ENCODE assay signal across 1 cellular context in the genomic region with DNA sequence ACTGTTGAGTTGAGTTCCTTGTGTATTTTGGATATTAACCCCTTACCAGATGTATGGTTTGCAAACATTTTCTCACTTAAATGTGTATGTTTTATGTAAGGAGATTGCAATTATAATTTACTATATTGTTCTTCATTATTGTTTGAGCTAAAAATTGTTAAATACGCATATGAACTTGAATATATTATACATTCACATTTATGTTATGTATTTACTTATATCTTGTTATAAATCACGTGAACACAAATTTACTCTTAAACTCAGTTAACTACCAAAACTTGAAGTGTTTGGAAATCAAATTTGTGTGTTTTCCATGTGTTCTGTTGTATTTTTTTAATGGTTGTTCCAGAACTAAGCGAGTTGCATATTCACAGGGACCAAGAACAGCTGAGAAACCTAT.
TF ChIP-seq lines count a peak whose summit lies in the region.

No MANE protein-coding gene starts in this region.

TF ChIP-seq in K562, 482 proteins besides CTCF, POLR2A, EP300 and RAD21 (continued from another document and continues in another):
- TF ChIP-seq, protein P1, sequence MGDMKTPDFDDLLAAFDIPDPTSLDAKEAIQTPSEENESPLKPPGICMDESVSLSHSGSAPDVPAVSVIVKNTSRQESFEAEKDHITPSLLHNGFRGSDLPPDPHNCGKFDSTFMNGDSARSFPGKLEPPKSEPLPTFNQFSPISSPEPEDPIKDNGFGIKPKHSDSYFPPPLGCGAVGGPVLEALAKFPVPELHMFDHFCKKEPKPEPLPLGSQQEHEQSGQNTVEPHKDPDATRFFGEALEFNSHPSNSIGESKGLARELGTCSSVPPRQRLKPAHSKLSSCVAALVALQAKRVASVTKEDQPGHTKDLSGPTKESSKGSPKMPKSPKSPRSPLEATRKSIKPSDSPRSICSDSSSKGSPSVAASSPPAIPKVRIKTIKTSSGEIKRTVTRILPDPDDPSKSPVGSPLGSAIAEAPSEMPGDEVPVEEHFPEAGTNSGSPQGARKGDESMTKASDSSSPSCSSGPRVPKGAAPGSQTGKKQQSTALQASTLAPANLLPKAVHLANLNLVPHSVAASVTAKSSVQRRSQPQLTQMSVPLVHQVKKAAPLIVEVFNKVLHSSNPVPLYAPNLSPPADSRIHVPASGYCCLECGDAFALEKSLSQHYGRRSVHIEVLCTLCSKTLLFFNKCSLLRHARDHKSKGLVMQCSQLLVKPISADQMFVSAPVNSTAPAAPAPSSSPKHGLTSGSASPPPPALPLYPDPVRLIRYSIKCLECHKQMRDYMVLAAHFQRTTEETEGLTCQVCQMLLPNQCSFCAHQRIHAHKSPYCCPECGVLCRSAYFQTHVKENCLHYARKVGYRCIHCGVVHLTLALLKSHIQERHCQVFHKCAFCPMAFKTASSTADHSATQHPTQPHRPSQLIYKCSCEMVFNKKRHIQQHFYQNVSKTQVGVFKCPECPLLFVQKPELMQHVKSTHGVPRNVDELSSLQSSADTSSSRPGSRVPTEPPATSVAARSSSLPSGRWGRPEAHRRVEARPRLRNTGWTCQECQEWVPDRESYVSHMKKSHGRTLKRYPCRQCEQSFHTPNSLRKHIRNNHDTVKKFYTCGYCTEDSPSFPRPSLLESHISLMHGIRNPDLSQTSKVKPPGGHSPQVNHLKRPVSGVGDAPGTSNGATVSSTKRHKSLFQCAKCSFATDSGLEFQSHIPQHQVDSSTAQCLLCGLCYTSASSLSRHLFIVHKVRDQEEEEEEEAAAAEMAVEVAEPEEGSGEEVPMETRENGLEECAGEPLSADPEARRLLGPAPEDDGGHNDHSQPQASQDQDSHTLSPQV (IDR thresholded peaks at IDR 0.05), result no peak
- TF ChIP-seq ZFP30 (CRISPR knock-in tag; IDR thresholded peaks at IDR 0.05; ENCODE audit: borderline replicate concordance) (no peak), MYBL2 (IDR thresholded peaks at IDR 0.05; ENCODE audit: low read depth) (no peak), MYBL2 (CRISPR knock-in tag; IDR thresholded peaks at IDR 0.05; ENCODE audit: borderline replicate concordance) (no peak), ZNF384 (IDR thresholded peaks at IDR 0.05; ENCODE audit: low read depth, low read length) (no peak), ZNF785 (CRISPR knock-in tag; IDR thresholded peaks at IDR 0.05) (no peak), GATAD2A (IDR thresholded peaks at IDR 0.05) (no peak), BRCA1 (IDR thresholded peaks at IDR 0.05) (no peak), BRCA1 (CRISPR knock-in tag; IDR thresholded peaks at IDR 0.05) (no peak), MTF1 (CRISPR knock-in tag; IDR thresholded peaks at IDR 0.05; ENCODE audit: borderline replicate concordance) (peak; percentile 91; the same call in 1 of the 2 replicates), POLR2AphosphoS5 (IDR thresholded peaks at IDR 0.05; ENCODE audit: control insufficient read depth, insufficient read depth, low read depth, low read length) (no peak), JUND (IDR thresholded peaks at IDR 0.05; ENCODE audit: borderline replicate concordance, low read depth, low read length) (no peak), JUND (tag; IDR thresholded peaks at IDR 0.05; ENCODE audit: borderline replicate concordance, low read depth, low read length) (no peak), XRCC4 (IDR thresholded peaks at IDR 0.05; ENCODE audit: extremely low read depth, insufficient read depth, insufficient read length) (no peak), NFE2 (IDR thresholded peaks at IDR 0.05; ENCODE audit: low read depth) (no peak), MTA3 (IDR thresholded peaks at IDR 0.05; ENCODE audit: borderline replicate concordance) (no peak), PURB (CRISPR knock-in tag; IDR thresholded peaks at IDR 0.05; ENCODE audit: low read depth) (no peak), CEBPG (CRISPR knock-in tag; IDR thresholded peaks at IDR 0.05) (no peak), CEBPG (tag; conservative IDR thresholded peaks at IDR 0.05 in 1 of 2, IDR thresholded peaks at IDR 0.05 in 1 of 2) (peak in 1 of 2 experiments; percentile 32; a peak in 1 of 4 replicates), MED1 (CRISPR knock-in tag; IDR thresholded peaks at IDR 0.05; ENCODE audit: borderline replicate concordance) (no peak), NCOA4 (IDR thresholded peaks at IDR 0.05; ENCODE audit: partially characterized antibody) (no peak), MYNN (IDR thresholded peaks at IDR 0.05) (no peak), MYNN (CRISPR knock-in tag; IDR thresholded peaks at IDR 0.05) (no peak), ZNF354B (CRISPR knock-in tag; IDR thresholded peaks at IDR 0.05) (no peak), HNRNPK (IDR thresholded peaks at IDR 0.05; ENCODE audit: low read depth, low read length, poor library complexity, severe bottlenecking) (no peak), PPARD (CRISPR knock-in tag; IDR thresholded peaks at IDR 0.05) (peak; percentile 82; the same call in 1 of the 2 replicates), ZNF668 (CRISPR knock-in tag; IDR thresholded peaks at IDR 0.05) (no peak), ZNF444 (CRISPR knock-in tag; IDR thresholded peaks at IDR 0.05) (no peak), ZNF79 (CRISPR knock-in tag; IDR thresholded peaks at IDR 0.05; ENCODE audit: low read depth) (peak; percentile 55; the same call in 1 of the 2 replicates), SRSF3 (IDR thresholded peaks at IDR 0.05; ENCODE audit: insufficient read depth, low read length) (no peak), TCF3 (CRISPR knock-in tag; IDR thresholded peaks at IDR 0.05) (no peak), BRD4 (IDR thresholded peaks at IDR 0.05) (no peak), ZNF146 (CRISPR knock-in tag; IDR thresholded peaks at IDR 0.05; ENCODE audit: unreplicated experiment) (no peak), KDM1A (IDR thresholded peaks at IDR 0.05) (no peak), ZNF764 (CRISPR knock-in tag; IDR thresholded peaks at IDR 0.05; ENCODE audit: low read depth) (no peak), EGR1 (conservative IDR thresholded peaks at IDR 0.05) (no peak), TSC22D4 (tag; IDR thresholded peaks at IDR 0.05) (no peak)
- TF ChIP-seq, protein P2, sequence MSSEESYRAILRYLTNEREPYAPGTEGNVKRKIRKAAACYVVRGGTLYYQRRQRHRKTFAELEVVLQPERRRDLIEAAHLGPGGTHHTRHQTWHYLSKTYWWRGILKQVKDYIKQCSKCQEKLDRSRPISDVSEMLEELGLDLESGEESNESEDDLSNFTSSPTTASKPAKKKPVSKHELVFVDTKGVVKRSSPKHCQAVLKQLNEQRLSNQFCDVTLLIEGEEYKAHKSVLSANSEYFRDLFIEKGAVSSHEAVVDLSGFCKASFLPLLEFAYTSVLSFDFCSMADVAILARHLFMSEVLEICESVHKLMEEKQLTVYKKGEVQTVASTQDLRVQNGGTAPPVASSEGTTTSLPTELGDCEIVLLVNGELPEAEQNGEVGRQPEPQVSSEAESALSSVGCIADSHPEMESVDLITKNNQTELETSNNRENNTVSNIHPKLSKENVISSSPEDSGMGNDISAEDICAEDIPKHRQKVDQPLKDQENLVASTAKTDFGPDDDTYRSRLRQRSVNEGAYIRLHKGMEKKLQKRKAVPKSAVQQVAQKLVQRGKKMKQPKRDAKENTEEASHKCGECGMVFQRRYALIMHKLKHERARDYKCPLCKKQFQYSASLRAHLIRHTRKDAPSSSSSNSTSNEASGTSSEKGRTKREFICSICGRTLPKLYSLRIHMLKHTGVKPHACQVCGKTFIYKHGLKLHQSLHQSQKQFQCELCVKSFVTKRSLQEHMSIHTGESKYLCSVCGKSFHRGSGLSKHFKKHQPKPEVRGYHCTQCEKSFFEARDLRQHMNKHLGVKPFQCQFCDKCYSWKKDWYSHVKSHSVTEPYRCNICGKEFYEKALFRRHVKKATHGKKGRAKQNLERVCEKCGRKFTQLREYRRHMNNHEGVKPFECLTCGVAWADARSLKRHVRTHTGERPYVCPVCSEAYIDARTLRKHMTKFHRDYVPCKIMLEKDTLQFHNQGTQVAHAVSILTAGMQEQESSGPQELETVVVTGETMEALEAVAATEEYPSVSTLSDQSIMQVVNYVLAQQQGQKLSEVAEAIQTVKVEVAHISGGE (CRISPR knock-in tag; IDR thresholded peaks at IDR 0.05), result peak in 1 of 3 experiments; percentile 36; a peak in 1 of 6 replicates
- TF ChIP-seq, protein P3, sequence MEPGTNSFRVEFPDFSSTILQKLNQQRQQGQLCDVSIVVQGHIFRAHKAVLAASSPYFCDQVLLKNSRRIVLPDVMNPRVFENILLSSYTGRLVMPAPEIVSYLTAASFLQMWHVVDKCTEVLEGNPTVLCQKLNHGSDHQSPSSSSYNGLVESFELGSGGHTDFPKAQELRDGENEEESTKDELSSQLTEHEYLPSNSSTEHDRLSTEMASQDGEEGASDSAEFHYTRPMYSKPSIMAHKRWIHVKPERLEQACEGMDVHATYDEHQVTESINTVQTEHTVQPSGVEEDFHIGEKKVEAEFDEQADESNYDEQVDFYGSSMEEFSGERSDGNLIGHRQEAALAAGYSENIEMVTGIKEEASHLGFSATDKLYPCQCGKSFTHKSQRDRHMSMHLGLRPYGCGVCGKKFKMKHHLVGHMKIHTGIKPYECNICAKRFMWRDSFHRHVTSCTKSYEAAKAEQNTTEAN (CRISPR knock-in tag; IDR thresholded peaks at IDR 0.05), result no peak
- TF ChIP-seq, protein P4, sequence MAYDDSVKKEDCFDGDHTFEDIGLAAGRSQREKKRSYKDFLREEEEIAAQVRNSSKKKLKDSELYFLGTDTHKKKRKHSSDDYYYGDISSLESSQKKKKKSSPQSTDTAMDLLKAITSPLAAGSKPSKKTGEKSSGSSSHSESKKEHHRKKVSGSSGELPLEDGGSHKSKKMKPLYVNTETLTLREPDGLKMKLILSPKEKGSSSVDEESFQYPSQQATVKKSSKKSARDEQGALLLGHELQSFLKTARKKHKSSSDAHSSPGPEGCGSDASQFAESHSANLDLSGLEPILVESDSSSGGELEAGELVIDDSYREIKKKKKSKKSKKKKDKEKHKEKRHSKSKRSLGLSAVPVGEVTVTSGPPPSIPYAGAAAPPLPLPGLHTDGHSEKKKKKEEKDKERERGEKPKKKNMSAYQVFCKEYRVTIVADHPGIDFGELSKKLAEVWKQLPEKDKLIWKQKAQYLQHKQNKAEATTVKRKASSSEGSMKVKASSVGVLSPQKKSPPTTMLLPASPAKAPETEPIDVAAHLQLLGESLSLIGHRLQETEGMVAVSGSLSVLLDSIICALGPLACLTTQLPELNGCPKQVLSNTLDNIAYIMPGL (CRISPR knock-in tag; IDR thresholded peaks at IDR 0.05), result no peak
- TF ChIP-seq, protein P5, sequence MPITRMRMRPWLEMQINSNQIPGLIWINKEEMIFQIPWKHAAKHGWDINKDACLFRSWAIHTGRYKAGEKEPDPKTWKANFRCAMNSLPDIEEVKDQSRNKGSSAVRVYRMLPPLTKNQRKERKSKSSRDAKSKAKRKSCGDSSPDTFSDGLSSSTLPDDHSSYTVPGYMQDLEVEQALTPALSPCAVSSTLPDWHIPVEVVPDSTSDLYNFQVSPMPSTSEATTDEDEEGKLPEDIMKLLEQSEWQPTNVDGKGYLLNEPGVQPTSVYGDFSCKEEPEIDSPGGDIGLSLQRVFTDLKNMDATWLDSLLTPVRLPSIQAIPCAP (CRISPR knock-in tag; IDR thresholded peaks at IDR 0.05; ENCODE audit: borderline replicate concordance), result no peak
- TF ChIP-seq, protein P6, sequence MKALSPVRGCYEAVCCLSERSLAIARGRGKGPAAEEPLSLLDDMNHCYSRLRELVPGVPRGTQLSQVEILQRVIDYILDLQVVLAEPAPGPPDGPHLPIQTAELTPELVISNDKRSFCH (CRISPR knock-in tag; IDR thresholded peaks at IDR 0.05), result peak; percentile 54; the same call in 1 of the 2 replicates
- TF ChIP-seq, protein P6 (tag; IDR thresholded peaks at IDR 0.05), result no peak
- TF ChIP-seq, protein P7, sequence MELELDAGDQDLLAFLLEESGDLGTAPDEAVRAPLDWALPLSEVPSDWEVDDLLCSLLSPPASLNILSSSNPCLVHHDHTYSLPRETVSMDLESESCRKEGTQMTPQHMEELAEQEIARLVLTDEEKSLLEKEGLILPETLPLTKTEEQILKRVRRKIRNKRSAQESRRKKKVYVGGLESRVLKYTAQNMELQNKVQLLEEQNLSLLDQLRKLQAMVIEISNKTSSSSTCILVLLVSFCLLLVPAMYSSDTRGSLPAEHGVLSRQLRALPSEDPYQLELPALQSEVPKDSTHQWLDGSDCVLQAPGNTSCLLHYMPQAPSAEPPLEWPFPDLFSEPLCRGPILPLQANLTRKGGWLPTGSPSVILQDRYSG (tag; conservative IDR thresholded peaks at IDR 0.05; ENCODE audit: low read depth), result no peak
- TF ChIP-seq, protein P8, sequence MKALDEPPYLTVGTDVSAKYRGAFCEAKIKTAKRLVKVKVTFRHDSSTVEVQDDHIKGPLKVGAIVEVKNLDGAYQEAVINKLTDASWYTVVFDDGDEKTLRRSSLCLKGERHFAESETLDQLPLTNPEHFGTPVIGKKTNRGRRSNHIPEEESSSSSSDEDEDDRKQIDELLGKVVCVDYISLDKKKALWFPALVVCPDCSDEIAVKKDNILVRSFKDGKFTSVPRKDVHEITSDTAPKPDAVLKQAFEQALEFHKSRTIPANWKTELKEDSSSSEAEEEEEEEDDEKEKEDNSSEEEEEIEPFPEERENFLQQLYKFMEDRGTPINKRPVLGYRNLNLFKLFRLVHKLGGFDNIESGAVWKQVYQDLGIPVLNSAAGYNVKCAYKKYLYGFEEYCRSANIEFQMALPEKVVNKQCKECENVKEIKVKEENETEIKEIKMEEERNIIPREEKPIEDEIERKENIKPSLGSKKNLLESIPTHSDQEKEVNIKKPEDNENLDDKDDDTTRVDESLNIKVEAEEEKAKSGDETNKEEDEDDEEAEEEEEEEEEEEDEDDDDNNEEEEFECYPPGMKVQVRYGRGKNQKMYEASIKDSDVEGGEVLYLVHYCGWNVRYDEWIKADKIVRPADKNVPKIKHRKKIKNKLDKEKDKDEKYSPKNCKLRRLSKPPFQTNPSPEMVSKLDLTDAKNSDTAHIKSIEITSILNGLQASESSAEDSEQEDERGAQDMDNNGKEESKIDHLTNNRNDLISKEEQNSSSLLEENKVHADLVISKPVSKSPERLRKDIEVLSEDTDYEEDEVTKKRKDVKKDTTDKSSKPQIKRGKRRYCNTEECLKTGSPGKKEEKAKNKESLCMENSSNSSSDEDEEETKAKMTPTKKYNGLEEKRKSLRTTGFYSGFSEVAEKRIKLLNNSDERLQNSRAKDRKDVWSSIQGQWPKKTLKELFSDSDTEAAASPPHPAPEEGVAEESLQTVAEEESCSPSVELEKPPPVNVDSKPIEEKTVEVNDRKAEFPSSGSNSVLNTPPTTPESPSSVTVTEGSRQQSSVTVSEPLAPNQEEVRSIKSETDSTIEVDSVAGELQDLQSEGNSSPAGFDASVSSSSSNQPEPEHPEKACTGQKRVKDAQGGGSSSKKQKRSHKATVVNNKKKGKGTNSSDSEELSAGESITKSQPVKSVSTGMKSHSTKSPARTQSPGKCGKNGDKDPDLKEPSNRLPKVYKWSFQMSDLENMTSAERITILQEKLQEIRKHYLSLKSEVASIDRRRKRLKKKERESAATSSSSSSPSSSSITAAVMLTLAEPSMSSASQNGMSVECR (CRISPR knock-in tag; IDR thresholded peaks at IDR 0.05), result no peak
